20 cellular contexts compared by ENCODE assay signal in the genomic region with DNA sequence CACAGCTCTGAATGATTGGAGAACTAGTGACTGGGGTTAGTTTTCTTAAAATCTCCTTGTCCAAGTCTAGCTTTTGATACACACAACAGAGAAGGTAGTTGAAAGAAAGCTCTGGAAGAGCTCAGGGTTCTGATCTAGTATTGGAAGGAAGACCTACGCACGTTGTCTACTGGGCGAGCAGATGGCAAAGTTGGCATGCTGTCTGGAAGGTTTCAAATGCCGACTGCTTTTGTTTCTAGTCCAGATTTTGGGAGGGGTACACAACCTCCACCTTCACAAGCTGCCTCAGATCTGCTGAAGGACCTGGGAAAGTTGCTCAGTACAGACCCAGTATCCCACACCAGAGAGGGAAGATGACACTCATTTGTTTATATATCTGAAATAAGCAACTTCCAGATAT.
A peak's percentile ranks its signal among the peaks of the same experiment; 100 is the strongest.
DNase-seq lines count a peak whose midpoint lies in the region; ATAC-seq and TF ChIP-seq lines count a peak whose summit lies in the region.
"Had no signal": no experiment of that assay in that cellular context is flagged by ENCODE, and none has a peak within 500 bp of the region (broad histone marks: within the 10 kb centered on the region; RNA-seq: fewer than 3 reads in every experiment).

No MANE protein-coding gene starts in this region.

- intact Hi-C loops in natural killer cell (cut with micrococcal nuclease), result no loop called here

- H3K27me3 Mint-ChIP-seq in natural killer cell treated with Interleukin-12 subunit alpha and Interleukin-12 subunit beta and Interleukin-15 and Interleukin-18, amount 100 ng/mL, for 72 hours, result peaks cover 7 to 9% of the 10 kb centered on the region in 2 donors
- peaks cover 5 to 10% of the 10 kb centered on the region in 2 donors for H3K27me3 Mint-ChIP-seq in natural killer cell (ENCODE audit: low read depth in 2 of 2)
- H3K27me3 Mint-ChIP-seq: CD4-positive, alpha-beta T cell had no signal

- no peak overlapping the region for H3K4me3 Mint-ChIP-seq in natural killer cell treated with Interleukin-12 subunit alpha and Interleukin-12 subunit beta and Interleukin-15 and Interleukin-18, amount 100 ng/mL, for 72 hours
- no peak overlapping the region for H3K4me3 Mint-ChIP-seq in natural killer cell
- H3K4me3 Mint-ChIP-seq: CD14-positive monocyte; CD4-positive, alpha-beta T cell; CD8-positive, alpha-beta memory T cell had no signal

- peaks cover 25 to 31% of the 10 kb centered on the region in 2 donors for H3K4me1 Mint-ChIP-seq in natural killer cell treated with Interleukin-12 subunit alpha and Interleukin-12 subunit beta and Interleukin-15 and Interleukin-18, amount 100 ng/mL, for 72 hours (ENCODE audit: low read depth in 2 of 2)
- H3K4me1 Mint-ChIP-seq in natural killer cell, result peaks cover 24 to 27% of the 10 kb centered on the region in 2 donors

- no peaks in the 10 kb centered on the region for H3K36me3 Mint-ChIP-seq in natural killer cell treated with Interleukin-12 subunit alpha and Interleukin-12 subunit beta and Interleukin-15 and Interleukin-18, amount 100 ng/mL, for 72 hours
- no peaks in the 10 kb centered on the region for H3K36me3 Mint-ChIP-seq in natural killer cell
- H3K36me3 Mint-ChIP-seq: CD8-positive, alpha-beta memory T cell had no signal

- TF ChIP-seq CTCF in natural killer cell (IDR thresholded peaks at IDR 0.05), result no peak

- no peak for DNase-seq in natural killer cell treated with Interleukin-12 subunit alpha and Interleukin-12 subunit beta and Interleukin-15 and Interleukin-18, amount 100 ng/mL, for 72 hours (ENCODE audit: low spot score)
- DNase-seq in natural killer cell (no peak), NCI-H1694 treated with DMSO at 0.1 percent for 48 hours (lab: John Stamatoyannopoulos, UW) (peak; percentile 78), NCI-H446 (lab: John Stamatoyannopoulos, UW) (peak; percentile 6 to 79), cerebellum (ENCODE audit: low spot score) (peak; percentile 75), RPMI8226 (no peak), middle frontal gyrus (ENCODE audit: extremely low spot score, low spot score) (no peak)
- no peak for DNase-seq in stimulated activated naive CD4-positive, alpha-beta T cell treated with Interleukin-2 at 50 U/mL for 16 hours (lab: John Stamatoyannopoulos, UW)
- DNase-seq: AML-193; BE2C; CD4-positive, alpha-beta T cell; CD8-positive, alpha-beta memory T cell; DMS153; DND-41; GDM1; GM23248; H7; HCEC 1CT had no signal

- H3K9me3 Mint-ChIP-seq in natural killer cell treated with Interleukin-12 subunit alpha and Interleukin-12 subunit beta and Interleukin-15 and Interleukin-18, amount 100 ng/mL, for 72 hours, result peaks cover 4% of the 10 kb centered on the region
- H3K9me3 Mint-ChIP-seq in natural killer cell, result no peaks in the 10 kb centered on the region
- H3K9me3 Mint-ChIP-seq: CD14-positive monocyte; CD4-positive, alpha-beta T cell; CD8-positive, alpha-beta memory T cell had no signal

- ATAC-seq in natural killer cell treated with Interleukin-12 subunit alpha and Interleukin-12 subunit beta and Interleukin-15 and Interleukin-18, amount 100 ng/mL, for 72 hours, result no peak
- no peak for ATAC-seq in natural killer cell
- ATAC-seq: GM12878 had no signal

- H3K27ac Mint-ChIP-seq in natural killer cell treated with Interleukin-12 subunit alpha and Interleukin-12 subunit beta and Interleukin-15 and Interleukin-18, amount 100 ng/mL, for 72 hours, result peak overlapping the region; percentile 17 to 53
- H3K27ac Mint-ChIP-seq in natural killer cell, result no peak overlapping the region
- H3K27ac Mint-ChIP-seq: CD14-positive monocyte; CD4-positive, alpha-beta T cell had no signal

Comparison
In these comparisons a context has a peak if more than half of its experiments do, and no peak if none do; other contexts are left out.
1. H3K27ac Mint-ChIP-seq: peak in natural killer cell treated with Interleukin-12 subunit alpha and Interleukin-12 subunit beta and Interleukin-15 and Interleukin-18, amount 100 ng/mL, for 72 hours (2 of 2); none in natural killer cell (0 of 2).
2. DNase-seq: peak in NCI-H1694 treated with DMSO at 0.1 percent for 48 hours (single experiment), NCI-H446 (2 of 2) and cerebellum (single experiment); none in natural killer cell treated with Interleukin-12 subunit alpha and Interleukin-12 subunit beta and Interleukin-15 and Interleukin-18, amount 100 ng/mL, for 72 hours (single experiment), natural killer cell (single experiment), stimulated activated naive CD4-positive, alpha-beta T cell treated with Interleukin-2 at 50 U/mL for 16 hours (single experiment), RPMI8226 (single experiment) and middle frontal gyrus (single experiment).